ENCODE assay signal across 8 cellular contexts in genomic region chr11:67468509-67468834, GRCh38. TPM values are rescaled to one million over a fixed set of nuclear protein-coding genes. Genes with fewer than 3 reads are reported as not detected.
A peak's percentile ranks its signal among the peaks of the same experiment; 100 is the strongest.
DNase-seq lines count a peak whose midpoint lies in the region; ATAC-seq and TF ChIP-seq lines count a peak whose summit lies in the region.

No MANE protein-coding gene starts in this region.

- peak overlapping the region; percentile 77 for H3K4me2 ChIP-seq in OCI-LY1 (ENCODE audit: low read length)
- H3K4me2 ChIP-seq in osteoblast (ENCODE audit: insufficient read depth, low read length), result peak overlapping the region; percentile 96

- H3K4me3 ChIP-seq in OCI-LY1 (ENCODE audit: low read depth, low read length, poor library complexity, severe bottlenecking) (peak overlapping the region; percentile 75), endocrine pancreas (ENCODE audit: control insufficient read depth, insufficient read depth, low read length) (peak overlapping the region; percentile 14), osteoblast (ENCODE audit: insufficient read depth, low read length) (peak overlapping the region; percentile 86)

- TF ChIP-seq CTCF in OCI-LY1 (IDR thresholded peaks at IDR 0.05; ENCODE audit: low read length), result no peak
- TF ChIP-seq CTCF in osteoblast (IDR thresholded peaks at IDR 0.05; ENCODE audit: extremely low read depth, low read depth, low read length), result no peak

- H3K4me1 ChIP-seq in OCI-LY1 (ENCODE audit: insufficient read depth, low read length, severe bottlenecking) (peaks cover 48% of the 10 kb centered on the region), endocrine pancreas (ENCODE audit: control insufficient read depth, insufficient read depth, low read length) (no peaks in the 10 kb centered on the region), osteoblast (ENCODE audit: insufficient read depth, low read length) (peaks cover 25% of the 10 kb centered on the region)

- H3K9ac ChIP-seq in OCI-LY1 (ENCODE audit: low read length) (peak overlapping the region; percentile 86), endocrine pancreas (ENCODE audit: control insufficient read depth, insufficient read depth, low read length) (peak overlapping the region; percentile 83)

- peaks cover 3% of the 10 kb centered on the region; the same call in 1 of the 2 replicates for H3K79me2 ChIP-seq in OCI-LY1 (ENCODE audit: insufficient read depth, low read length)
- peaks cover 10% of the 10 kb centered on the region for H3K79me2 ChIP-seq in osteoblast (ENCODE audit: insufficient read depth, low read length)

- peak overlapping the region; percentile 96 for H3K27ac ChIP-seq in OCI-LY1 (ENCODE audit: low read depth, low read length, poor library complexity, severe bottlenecking)
- peak overlapping the region; percentile 65 for H3K27ac ChIP-seq in osteoblast (ENCODE audit: low read depth, low read length)

- H3K9me2 ChIP-seq in OCI-LY1 (ENCODE audit: low read depth, low read length), result no peaks in the 10 kb centered on the region

- H3K9me3 ChIP-seq in OCI-LY1 (ENCODE audit: low read length), result no peaks in the 10 kb centered on the region
- H3K9me3 ChIP-seq in endocrine pancreas (ENCODE audit: control insufficient read depth, low read length), result no peaks in the 10 kb centered on the region
- no peaks in the 10 kb centered on the region for H3K9me3 ChIP-seq in osteoblast (ENCODE audit: low read depth, low read length)

- DNase-seq in NCI-H748 (lab: John Stamatoyannopoulos, UW; ENCODE audit: unreplicated experiment) (peak; percentile 38), NCI-H748 treated with DMSO at 0.1 percent for 48 hours (lab: John Stamatoyannopoulos, UW) (no peak), osteoblast (ENCODE audit: insufficient read length, low spot score, missing footprints) (no peak), kidney glomerular epithelial cell (lab: John Stamatoyannopoulos, UW) (no peak)

- peaks cover 8% of the 10 kb centered on the region; the same call in 1 of the 2 replicates for H3F3A ChIP-seq in OCI-LY1 (ENCODE audit: insufficient read depth, low read length)

- H3K36me3 ChIP-seq in OCI-LY1 (ENCODE audit: insufficient read depth, low read length), result peaks cover 7% of the 10 kb centered on the region; the same call in 1 of the 2 replicates
- H3K36me3 ChIP-seq in endocrine pancreas (ENCODE audit: control insufficient read depth, insufficient read depth, low read length), result no peaks in the 10 kb centered on the region
- no peaks in the 10 kb centered on the region for H3K36me3 ChIP-seq in osteoblast (ENCODE audit: insufficient read depth, low read length)

- no peaks in the 10 kb centered on the region for H3K27me3 ChIP-seq in OCI-LY1 (ENCODE audit: insufficient read depth, low read length)
- no peaks in the 10 kb centered on the region for H3K27me3 ChIP-seq in endocrine pancreas (ENCODE audit: control insufficient read depth, insufficient read depth, low read length)
- H3K27me3 ChIP-seq in osteoblast (ENCODE audit: insufficient read depth, low read length), result no peaks in the 10 kb centered on the region

- ATAC-seq in HG02981 (IDR thresholded peaks at IDR 0.05; ENCODE audit: unreplicated experiment), result no peak
- no peak for ATAC-seq in GM21723 (IDR thresholded peaks at IDR 0.05; ENCODE audit: unreplicated experiment)

- H2AFZ ChIP-seq in OCI-LY1 (ENCODE audit: low read length) (no peak overlapping the region), osteoblast (ENCODE audit: low read length) (peak overlapping the region; percentile 74)

- no peaks in the 10 kb centered on the region for H4K20me1 ChIP-seq in OCI-LY1 (ENCODE audit: insufficient read depth, low read length)
- H4K20me1 ChIP-seq in osteoblast (ENCODE audit: insufficient read depth, low read length), result no peaks in the 10 kb centered on the region

RNA-seq across cellular contexts. Expression of gene TMEM134, which starts 0.6 kb away (rescaled TPM):
- total RNA-seq in osteoblast, result 15.6 and 29.3 TPM in 2 replicates

RNA-seq across cellular contexts. Expression of gene CABP4, which starts 13.3 kb away (rescaled TPM):
- total RNA-seq in osteoblast, result not detected in 2 replicates

RNA-seq across cellular contexts. Expression of gene AIP, which starts 14.4 kb away (rescaled TPM):
- 64.2 and 71.3 TPM in 2 replicates for total RNA-seq in osteoblast

RNA-seq across cellular contexts. Expression of gene GPR152, which starts 15.9 kb away (rescaled TPM):
- not detected in 2 replicates for total RNA-seq in osteoblast

RNA-seq across cellular contexts. Expression of gene CORO1B, which starts 25.2 kb away (rescaled TPM):
- total RNA-seq in osteoblast, result 137 and 140 TPM in 2 replicates

Comparison
In these comparisons a context has a peak if more than half of its experiments do, and no peak if none do; other contexts are left out.
1. H3K4me3 ChIP-seq: peak in every context shown above with its lines; median percentile 86 in osteoblast; 75 in OCI-LY1; 14 in endocrine pancreas.